ENCODE assay signal across 1 cellular context in the genomic region with DNA sequence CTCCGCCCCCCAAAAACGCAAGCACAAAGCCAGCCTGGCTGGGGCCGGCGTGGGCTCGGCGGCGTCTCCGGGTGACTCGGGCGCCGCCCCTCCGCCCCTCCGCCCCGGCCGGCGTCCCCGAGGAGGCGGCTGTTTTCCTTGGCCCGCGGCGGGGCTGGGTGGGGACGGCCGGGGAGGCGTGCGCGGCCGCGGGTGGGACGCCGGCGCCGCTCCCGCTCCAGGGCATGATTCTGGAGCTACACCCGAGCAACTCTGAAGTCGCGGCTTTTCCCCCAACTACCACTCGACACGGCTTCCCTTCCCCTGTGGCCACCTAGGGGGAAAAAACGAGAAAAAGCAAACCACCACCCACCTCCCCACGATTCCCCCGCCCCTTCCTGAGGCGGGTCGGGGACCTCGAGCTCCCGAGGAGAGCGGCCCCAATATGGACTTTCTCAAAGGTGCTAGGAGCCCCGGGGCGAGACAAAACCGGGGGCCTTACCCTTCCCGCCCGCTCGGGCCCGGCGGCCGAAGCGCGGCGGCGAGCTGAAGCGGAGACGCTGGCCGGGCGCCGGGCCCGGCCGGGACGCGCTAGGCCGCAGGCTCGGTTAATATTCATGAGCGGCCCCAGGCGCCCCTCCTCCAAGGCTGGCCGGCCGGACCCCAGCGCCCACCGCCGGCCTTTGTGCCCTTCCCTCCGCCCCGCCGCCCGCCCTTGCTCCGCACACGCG.
A peak's percentile ranks its signal among the peaks of the same experiment; 100 is the strongest.
TF ChIP-seq lines count a peak whose summit lies in the region.

No MANE protein-coding gene starts in this region.

TF ChIP-seq in K562, 482 proteins besides CTCF, POLR2A, EP300 and RAD21 (continued from another document and continues in another):
- TF ChIP-seq, protein P1, sequence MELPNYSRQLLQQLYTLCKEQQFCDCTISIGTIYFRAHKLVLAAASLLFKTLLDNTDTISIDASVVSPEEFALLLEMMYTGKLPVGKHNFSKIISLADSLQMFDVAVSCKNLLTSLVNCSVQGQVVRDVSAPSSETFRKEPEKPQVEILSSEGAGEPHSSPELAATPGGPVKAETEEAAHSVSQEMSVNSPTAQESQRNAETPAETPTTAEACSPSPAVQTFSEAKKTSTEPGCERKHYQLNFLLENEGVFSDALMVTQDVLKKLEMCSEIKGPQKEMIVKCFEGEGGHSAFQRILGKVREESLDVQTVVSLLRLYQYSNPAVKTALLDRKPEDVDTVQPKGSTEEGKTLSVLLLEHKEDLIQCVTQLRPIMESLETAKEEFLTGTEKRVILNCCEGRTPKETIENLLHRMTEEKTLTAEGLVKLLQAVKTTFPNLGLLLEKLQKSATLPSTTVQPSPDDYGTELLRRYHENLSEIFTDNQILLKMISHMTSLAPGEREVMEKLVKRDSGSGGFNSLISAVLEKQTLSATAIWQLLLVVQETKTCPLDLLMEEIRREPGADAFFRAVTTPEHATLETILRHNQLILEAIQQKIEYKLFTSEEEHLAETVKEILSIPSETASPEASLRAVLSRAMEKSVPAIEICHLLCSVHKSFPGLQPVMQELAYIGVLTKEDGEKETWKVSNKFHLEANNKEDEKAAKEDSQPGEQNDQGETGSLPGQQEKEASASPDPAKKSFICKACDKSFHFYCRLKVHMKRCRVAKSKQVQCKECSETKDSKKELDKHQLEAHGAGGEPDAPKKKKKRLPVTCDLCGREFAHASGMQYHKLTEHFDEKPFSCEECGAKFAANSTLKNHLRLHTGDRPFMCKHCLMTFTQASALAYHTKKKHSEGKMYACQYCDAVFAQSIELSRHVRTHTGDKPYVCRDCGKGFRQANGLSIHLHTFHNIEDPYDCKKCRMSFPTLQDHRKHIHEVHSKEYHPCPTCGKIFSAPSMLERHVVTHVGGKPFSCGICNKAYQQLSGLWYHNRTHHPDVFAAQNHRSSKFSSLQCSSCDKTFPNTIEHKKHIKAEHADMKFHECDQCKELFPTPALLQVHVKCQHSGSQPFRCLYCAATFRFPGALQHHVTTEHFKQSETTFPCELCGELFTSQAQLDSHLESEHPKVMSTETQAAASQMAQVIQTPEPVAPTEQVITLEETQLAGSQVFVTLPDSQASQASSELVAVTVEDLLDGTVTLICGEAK (IDR thresholded peaks at IDR 0.05) = no peak
- TF ChIP-seq, protein P1 (CRISPR knock-in tag; IDR thresholded peaks at IDR 0.05) = no peak
- TF ChIP-seq MEIS2 (IDR thresholded peaks at IDR 0.05; ENCODE audit: partially characterized antibody) (no peak), CEBPG (CRISPR knock-in tag; IDR thresholded peaks at IDR 0.05) (no peak), CEBPG (tag; conservative IDR thresholded peaks at IDR 0.05 in 1 of 2, IDR thresholded peaks at IDR 0.05 in 1 of 2) (no peak), ZBTB5 (IDR thresholded peaks at IDR 0.05) (no peak), ETV6 (IDR thresholded peaks at IDR 0.05; ENCODE audit: borderline replicate concordance in 1 of 2, low read depth in 2 of 2, low read length in 1 of 2) (no peak), ETV6 (CRISPR knock-in tag; IDR thresholded peaks at IDR 0.05; ENCODE audit: borderline replicate concordance) (no peak), MTA1 (IDR thresholded peaks at IDR 0.05; ENCODE audit: borderline replicate concordance) (no peak), SP1 (CRISPR knock-in tag; IDR thresholded peaks at IDR 0.05) (no peak), ZBTB7A (IDR thresholded peaks at IDR 0.05; ENCODE audit: borderline replicate concordance, control insufficient read depth, low read depth, low read length) (peak; percentile 70; the same call in 1 of the 2 replicates), L3MBTL2 (IDR thresholded peaks at IDR 0.05) (no peak), SMAD4 (CRISPR knock-in tag; conservative IDR thresholded peaks at IDR 0.05) (no peak), ZNF143 (CRISPR knock-in tag; IDR thresholded peaks at IDR 0.05) (no peak), NFYB (IDR thresholded peaks at IDR 0.05; ENCODE audit: extremely low read depth, insufficient read length) (no peak), CTBP1 (IDR thresholded peaks at IDR 0.05; ENCODE audit: borderline replicate concordance) (0 out of 2 replicates have a peak, but pooled peaks have one; percentile 11), MTA2 (IDR thresholded peaks at IDR 0.05; ENCODE audit: low read depth) (no peak), ZBTB8A (IDR thresholded peaks at IDR 0.05; ENCODE audit: partially characterized antibody) (no peak), MBD1 (CRISPR knock-in tag; IDR thresholded peaks at IDR 0.05) (no peak), BRF1 (IDR thresholded peaks at IDR 0.05; ENCODE audit: borderline replicate concordance, extremely low read depth, insufficient read length) (no peak), CBFA2T2 (conservative IDR thresholded peaks at IDR 0.05) (no peak), ZZZ3 (IDR thresholded peaks at IDR 0.05) (no peak), NELFE (IDR thresholded peaks at IDR 0.05; ENCODE audit: insufficient read depth, insufficient read length) (no peak), CXXC5 (CRISPR knock-in tag; IDR thresholded peaks at IDR 0.05) (peak; percentile 12), NRF1 (conservative IDR thresholded peaks at IDR 0.05 in 1 of 2, IDR thresholded peaks at IDR 0.05 in 1 of 2) (peak in 1 of 2 experiments; percentile 30; a peak in 2 of 4 replicates), POLR2H (tag; IDR thresholded peaks at IDR 0.05; ENCODE audit: low read depth) (no peak), NCOA1 (IDR thresholded peaks at IDR 0.05; ENCODE audit: low read depth) (no peak), ZNF121 (CRISPR knock-in tag; conservative IDR thresholded peaks at IDR 0.05) (no peak), HNRNPK (IDR thresholded peaks at IDR 0.05; ENCODE audit: low read depth, low read length, poor library complexity, severe bottlenecking) (no peak), HDAC1 (IDR thresholded peaks at IDR 0.05) (no peak), E2F6 (IDR thresholded peaks at IDR 0.05; ENCODE audit: borderline replicate concordance in 1 of 2, extremely low read depth in 1 of 2, insufficient read depth in 1 of 2, insufficient read length in 1 of 2, low read depth in 1 of 2, low read length in 1 of 2, poor library complexity in 1 of 2, severe bottlenecking in 1 of 2) (peak in 1 of 2 experiments; percentile 41), KDM2B (CRISPR knock-in tag; IDR thresholded peaks at IDR 0.05) (peak; percentile 83; the same call in 1 of the 2 replicates), FOXK2 (conservative IDR thresholded peaks at IDR 0.05 in 1 of 2, IDR thresholded peaks at IDR 0.05 in 1 of 2; ENCODE audit: low read depth in 2 of 2) (no peak), TFAP4 (CRISPR knock-in tag; IDR thresholded peaks at IDR 0.05; ENCODE audit: borderline replicate concordance) (0 out of 2 replicates have a peak, but pooled peaks have one; percentile 3)
- TF ChIP-seq, protein P2, sequence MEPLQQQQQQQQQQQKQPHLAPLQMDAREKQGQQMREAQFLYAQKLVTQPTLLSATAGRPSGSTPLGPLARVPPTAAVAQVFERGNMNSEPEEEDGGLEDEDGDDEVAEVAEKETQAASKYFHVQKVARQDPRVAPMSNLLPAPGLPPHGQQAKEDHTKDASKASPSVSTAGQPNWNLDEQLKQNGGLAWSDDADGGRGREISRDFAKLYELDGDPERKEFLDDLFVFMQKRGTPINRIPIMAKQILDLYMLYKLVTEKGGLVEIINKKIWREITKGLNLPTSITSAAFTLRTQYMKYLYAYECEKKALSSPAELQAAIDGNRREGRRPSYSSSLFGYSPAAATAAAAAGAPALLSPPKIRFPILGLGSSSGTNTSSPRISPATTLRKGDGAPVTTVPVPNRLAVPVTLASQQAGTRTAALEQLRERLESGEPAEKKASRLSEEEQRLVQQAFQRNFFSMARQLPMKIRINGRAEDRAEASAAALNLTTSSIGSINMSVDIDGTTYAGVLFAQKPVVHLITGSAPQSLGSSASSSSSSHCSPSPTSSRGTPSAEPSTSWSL (CRISPR knock-in tag; IDR thresholded peaks at IDR 0.05; ENCODE audit: borderline replicate concordance) = no peak
- TF ChIP-seq, protein P3, sequence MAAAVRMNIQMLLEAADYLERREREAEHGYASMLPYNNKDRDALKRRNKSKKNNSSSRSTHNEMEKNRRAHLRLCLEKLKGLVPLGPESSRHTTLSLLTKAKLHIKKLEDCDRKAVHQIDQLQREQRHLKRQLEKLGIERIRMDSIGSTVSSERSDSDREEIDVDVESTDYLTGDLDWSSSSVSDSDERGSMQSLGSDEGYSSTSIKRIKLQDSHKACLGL (CRISPR knock-in tag; IDR thresholded peaks at IDR 0.05; ENCODE audit: borderline replicate concordance, poor library complexity, severe bottlenecking) = no peak
- TF ChIP-seq, protein P4, sequence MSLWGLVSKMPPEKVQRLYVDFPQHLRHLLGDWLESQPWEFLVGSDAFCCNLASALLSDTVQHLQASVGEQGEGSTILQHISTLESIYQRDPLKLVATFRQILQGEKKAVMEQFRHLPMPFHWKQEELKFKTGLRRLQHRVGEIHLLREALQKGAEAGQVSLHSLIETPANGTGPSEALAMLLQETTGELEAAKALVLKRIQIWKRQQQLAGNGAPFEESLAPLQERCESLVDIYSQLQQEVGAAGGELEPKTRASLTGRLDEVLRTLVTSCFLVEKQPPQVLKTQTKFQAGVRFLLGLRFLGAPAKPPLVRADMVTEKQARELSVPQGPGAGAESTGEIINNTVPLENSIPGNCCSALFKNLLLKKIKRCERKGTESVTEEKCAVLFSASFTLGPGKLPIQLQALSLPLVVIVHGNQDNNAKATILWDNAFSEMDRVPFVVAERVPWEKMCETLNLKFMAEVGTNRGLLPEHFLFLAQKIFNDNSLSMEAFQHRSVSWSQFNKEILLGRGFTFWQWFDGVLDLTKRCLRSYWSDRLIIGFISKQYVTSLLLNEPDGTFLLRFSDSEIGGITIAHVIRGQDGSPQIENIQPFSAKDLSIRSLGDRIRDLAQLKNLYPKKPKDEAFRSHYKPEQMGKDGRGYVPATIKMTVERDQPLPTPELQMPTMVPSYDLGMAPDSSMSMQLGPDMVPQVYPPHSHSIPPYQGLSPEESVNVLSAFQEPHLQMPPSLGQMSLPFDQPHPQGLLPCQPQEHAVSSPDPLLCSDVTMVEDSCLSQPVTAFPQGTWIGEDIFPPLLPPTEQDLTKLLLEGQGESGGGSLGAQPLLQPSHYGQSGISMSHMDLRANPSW (CRISPR knock-in tag; IDR thresholded peaks at IDR 0.05) = no peak
